7 cellular contexts compared by ENCODE assay signal in the genomic region with DNA sequence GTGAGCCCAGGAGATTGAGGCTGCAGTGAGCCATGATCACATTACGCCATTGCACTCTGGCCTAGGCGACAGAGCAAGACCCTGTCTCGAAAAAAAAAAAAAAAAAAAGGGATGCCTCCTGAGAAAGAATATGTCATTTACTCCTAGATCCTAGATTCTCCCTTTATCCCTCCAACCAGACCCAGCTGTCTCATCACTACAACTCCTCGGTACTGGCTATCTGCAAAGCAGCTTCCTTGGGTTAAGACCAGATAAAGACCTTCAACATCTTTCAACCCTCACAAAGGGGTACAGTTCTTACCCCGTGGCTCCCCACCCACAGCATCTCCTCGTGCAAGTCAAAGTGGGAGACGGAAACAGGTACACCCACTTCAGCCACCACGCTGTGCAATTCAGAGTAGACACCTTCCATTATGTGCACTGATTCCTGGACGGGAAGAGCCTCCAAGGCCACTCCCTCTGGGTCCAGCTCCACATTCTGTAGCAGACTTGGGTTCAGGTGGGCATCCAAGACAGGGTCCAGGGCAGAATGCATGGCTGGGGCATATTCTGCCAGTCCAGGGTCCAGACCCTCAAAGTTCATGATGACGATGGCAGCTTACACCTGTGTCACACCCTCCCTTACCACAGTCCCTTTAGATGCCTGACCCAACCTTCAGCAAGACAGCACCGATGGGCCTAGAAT. TPM values are rescaled to one million over a fixed set of nuclear protein-coding genes. Genes with fewer than 3 reads are reported as not detected.
DNase-seq lines count a peak whose midpoint lies in the region; ATAC-seq and TF ChIP-seq lines count a peak whose summit lies in the region.

No MANE protein-coding gene starts in this region.

- H3K4me3 ChIP-seq in HFF-Myc (replicated peaks; ENCODE audit: low read depth, low read length) (peak overlapping the region; percentile 59), iPS-18a (ENCODE audit: low read length) (peak overlapping the region; percentile 78)

- DNase-seq in HFF-Myc (ENCODE audit: extremely low read depth, low read depth): no peak
- no peak for DNase-seq in activated T-helper 1 cell treated with anti-CD3 and anti-CD28 coated beads, Interleukin-12 subunit alpha, Interleukin-12 subunit beta, Interleukin-2, Interleukin-4 antibody, amounts not matched to agents 30 ng/mL and 10 ng/mL and 1 ng/mL, durations not matched to agents 14 hours and 24 hours and 36 hours (ENCODE audit: low spot score)
- DNase-seq in stimulated activated naive B cell treated with anti-CD40 and anti-IgM and Interleukin-4, amounts not matched to agents 10 μg/mL and 1 μg/mL and 100 μg/mL, for 72 hours: no peak
- DNase-seq in NCI-H345 treated with DMSO at 0.1 percent for 48 hours (lab: John Stamatoyannopoulos, UW; ENCODE audit: unreplicated experiment): no peak

- H3K27me3 ChIP-seq in iPS-18a (ENCODE audit: control insufficient read depth, insufficient read depth, low read length): no peaks in the 10 kb centered on the region

- H3K4me1 Mint-ChIP-seq in activated T-helper 1 cell treated with anti-CD3 and anti-CD28 coated beads, Interleukin-12 subunit alpha, Interleukin-12 subunit beta, Interleukin-2, Interleukin-4 antibody, amounts not matched to agents 30 ng/mL and 10 ng/mL and 1 ng/mL, durations not matched to agents 14 hours and 24 hours and 36 hours (ENCODE audit: low read depth): peaks cover 30% of the 10 kb centered on the region
- peaks cover 18 to 43% of the 10 kb centered on the region in 2 donors for H3K4me1 Mint-ChIP-seq in stimulated activated naive B cell treated with anti-CD40 and anti-IgM and Interleukin-4, amounts not matched to agents 10 μg/mL and 1 μg/mL and 100 μg/mL, for 72 hours

- intact Hi-C loops in activated T-helper 1 cell treated with anti-CD3 and anti-CD28 coated beads, Interleukin-12 subunit alpha, Interleukin-12 subunit beta, Interleukin-2, Interleukin-4 antibody, amounts not matched to agents 30 ng/mL and 10 ng/mL and 1 ng/mL, durations not matched to agents 14 hours and 24 hours and 36 hours (cut with micrococcal nuclease): loop anchor here (1.0 to 10.0 kb wide), 6 partner anchors 16 to 752 kb away; partner anchors contain the start of genes CS, NAB2, SPRYD4 and STAT2

- peaks cover 4% of the 10 kb centered on the region for H3K36me3 Mint-ChIP-seq in activated T-helper 1 cell treated with anti-CD3 and anti-CD28 coated beads, Interleukin-12 subunit alpha, Interleukin-12 subunit beta, Interleukin-2, Interleukin-4 antibody, amounts not matched to agents 30 ng/mL and 10 ng/mL and 1 ng/mL, durations not matched to agents 14 hours and 24 hours and 36 hours (ENCODE audit: low read depth)
- peaks cover 8 to 12% of the 10 kb centered on the region in 2 donors for H3K36me3 Mint-ChIP-seq in stimulated activated naive B cell treated with anti-CD40 and anti-IgM and Interleukin-4, amounts not matched to agents 10 μg/mL and 1 μg/mL and 100 μg/mL, for 72 hours

- H3K36me3 ChIP-seq in iPS-18a (ENCODE audit: control insufficient read depth, low read depth, low read length): no peaks in the 10 kb centered on the region

- ATAC-seq in stimulated activated naive B cell treated with anti-CD40 and anti-IgM and Interleukin-4, amounts not matched to agents 10 μg/mL and 1 μg/mL and 100 μg/mL, for 72 hours (replicated peaks): no peak
- ATAC-seq in GM21786 (IDR thresholded peaks at IDR 0.05; ENCODE audit: unreplicated experiment) (no peak), HG03571 (IDR thresholded peaks at IDR 0.05; ENCODE audit: unreplicated experiment) (no peak)

- H3K9me3 Mint-ChIP-seq in activated T-helper 1 cell treated with anti-CD3 and anti-CD28 coated beads, Interleukin-12 subunit alpha, Interleukin-12 subunit beta, Interleukin-2, Interleukin-4 antibody, amounts not matched to agents 30 ng/mL and 10 ng/mL and 1 ng/mL, durations not matched to agents 14 hours and 24 hours and 36 hours: no peaks in the 10 kb centered on the region
- no peaks in the 10 kb centered on the region for H3K9me3 Mint-ChIP-seq in stimulated activated naive B cell treated with anti-CD40 and anti-IgM and Interleukin-4, amounts not matched to agents 10 μg/mL and 1 μg/mL and 100 μg/mL, for 72 hours

- no peaks in the 10 kb centered on the region for H3K27me3 Mint-ChIP-seq in activated T-helper 1 cell treated with anti-CD3 and anti-CD28 coated beads, Interleukin-12 subunit alpha, Interleukin-12 subunit beta, Interleukin-2, Interleukin-4 antibody, amounts not matched to agents 30 ng/mL and 10 ng/mL and 1 ng/mL, durations not matched to agents 14 hours and 24 hours and 36 hours (ENCODE audit: insufficient read depth)
- H3K27me3 Mint-ChIP-seq in stimulated activated naive B cell treated with anti-CD40 and anti-IgM and Interleukin-4, amounts not matched to agents 10 μg/mL and 1 μg/mL and 100 μg/mL, for 72 hours: no peaks in the 10 kb centered on the region

- H3K27ac ChIP-seq in iPS-18a (ENCODE audit: low read length): peak overlapping the region; percentile 91

- H3K9ac ChIP-seq in iPS-18a (ENCODE audit: low read length): peak overlapping the region; percentile 79

- H3K9me3 ChIP-seq in iPS-18a (ENCODE audit: control insufficient read depth, low read depth, low read length): no peaks in the 10 kb centered on the region

- no peak for TF ChIP-seq CTCF in HFF-Myc (IDR thresholded peaks at IDR 0.05; ENCODE audit: low read depth, low read length, missing control alignments)

- peak overlapping the region; percentile 87 for H3K4me3 Mint-ChIP-seq in activated T-helper 1 cell treated with anti-CD3 and anti-CD28 coated beads, Interleukin-12 subunit alpha, Interleukin-12 subunit beta, Interleukin-2, Interleukin-4 antibody, amounts not matched to agents 30 ng/mL and 10 ng/mL and 1 ng/mL, durations not matched to agents 14 hours and 24 hours and 36 hours
- peak overlapping the region; percentile 96 for H3K4me3 Mint-ChIP-seq in stimulated activated naive B cell treated with anti-CD40 and anti-IgM and Interleukin-4, amounts not matched to agents 10 μg/mL and 1 μg/mL and 100 μg/mL, for 72 hours

- peaks cover 14% of the 10 kb centered on the region for H3K4me1 ChIP-seq in iPS-18a (ENCODE audit: control insufficient read depth, low read depth, low read length)

- H3K27ac Mint-ChIP-seq in activated T-helper 1 cell treated with anti-CD3 and anti-CD28 coated beads, Interleukin-12 subunit alpha, Interleukin-12 subunit beta, Interleukin-2, Interleukin-4 antibody, amounts not matched to agents 30 ng/mL and 10 ng/mL and 1 ng/mL, durations not matched to agents 14 hours and 24 hours and 36 hours: peak overlapping the region; percentile 100
- peak overlapping the region; percentile 100 for H3K27ac Mint-ChIP-seq in stimulated activated naive B cell treated with anti-CD40 and anti-IgM and Interleukin-4, amounts not matched to agents 10 μg/mL and 1 μg/mL and 100 μg/mL, for 72 hours

RNA-seq across cellular contexts. Expression of gene PAN2, which starts 1.1 kb away (rescaled TPM):
- total RNA-seq in activated T-helper 1 cell treated with anti-CD3 and anti-CD28 coated beads, Interleukin-12 subunit alpha, Interleukin-12 subunit beta, Interleukin-2, Interleukin-4 antibody, amounts not matched to agents 30 ng/mL and 10 ng/mL and 1 ng/mL, durations not matched to agents 14 hours and 24 hours and 36 hours: 20.9 and 21.3 TPM in 2 replicates

RNA-seq across cellular contexts. Expression of gene IL23A, which starts 6.0 kb away (rescaled TPM):
- 40.0 and 43.3 TPM in 2 replicates for total RNA-seq in activated T-helper 1 cell treated with anti-CD3 and anti-CD28 coated beads, Interleukin-12 subunit alpha, Interleukin-12 subunit beta, Interleukin-2, Interleukin-4 antibody, amounts not matched to agents 30 ng/mL and 10 ng/mL and 1 ng/mL, durations not matched to agents 14 hours and 24 hours and 36 hours

RNA-seq across cellular contexts. Expression of gene CNPY2, which starts 16.9 kb away (rescaled TPM):
- total RNA-seq in activated T-helper 1 cell treated with anti-CD3 and anti-CD28 coated beads, Interleukin-12 subunit alpha, Interleukin-12 subunit beta, Interleukin-2, Interleukin-4 antibody, amounts not matched to agents 30 ng/mL and 10 ng/mL and 1 ng/mL, durations not matched to agents 14 hours and 24 hours and 36 hours: 170 and 172 TPM in 2 replicates

RNA-seq across cellular contexts. Expression of gene STAT2, which starts 27.3 kb away (rescaled TPM):
- total RNA-seq in activated T-helper 1 cell treated with anti-CD3 and anti-CD28 coated beads, Interleukin-12 subunit alpha, Interleukin-12 subunit beta, Interleukin-2, Interleukin-4 antibody, amounts not matched to agents 30 ng/mL and 10 ng/mL and 1 ng/mL, durations not matched to agents 14 hours and 24 hours and 36 hours: 70.2 and 71.3 TPM in 2 replicates

RNA-seq across cellular contexts. Expression of gene APOF, which starts 30.0 kb away (rescaled TPM):
- total RNA-seq in activated T-helper 1 cell treated with anti-CD3 and anti-CD28 coated beads, Interleukin-12 subunit alpha, Interleukin-12 subunit beta, Interleukin-2, Interleukin-4 antibody, amounts not matched to agents 30 ng/mL and 10 ng/mL and 1 ng/mL, durations not matched to agents 14 hours and 24 hours and 36 hours: not detected in 2 replicates
